ENCODE assay signal across 1 cellular context in the genomic region with DNA sequence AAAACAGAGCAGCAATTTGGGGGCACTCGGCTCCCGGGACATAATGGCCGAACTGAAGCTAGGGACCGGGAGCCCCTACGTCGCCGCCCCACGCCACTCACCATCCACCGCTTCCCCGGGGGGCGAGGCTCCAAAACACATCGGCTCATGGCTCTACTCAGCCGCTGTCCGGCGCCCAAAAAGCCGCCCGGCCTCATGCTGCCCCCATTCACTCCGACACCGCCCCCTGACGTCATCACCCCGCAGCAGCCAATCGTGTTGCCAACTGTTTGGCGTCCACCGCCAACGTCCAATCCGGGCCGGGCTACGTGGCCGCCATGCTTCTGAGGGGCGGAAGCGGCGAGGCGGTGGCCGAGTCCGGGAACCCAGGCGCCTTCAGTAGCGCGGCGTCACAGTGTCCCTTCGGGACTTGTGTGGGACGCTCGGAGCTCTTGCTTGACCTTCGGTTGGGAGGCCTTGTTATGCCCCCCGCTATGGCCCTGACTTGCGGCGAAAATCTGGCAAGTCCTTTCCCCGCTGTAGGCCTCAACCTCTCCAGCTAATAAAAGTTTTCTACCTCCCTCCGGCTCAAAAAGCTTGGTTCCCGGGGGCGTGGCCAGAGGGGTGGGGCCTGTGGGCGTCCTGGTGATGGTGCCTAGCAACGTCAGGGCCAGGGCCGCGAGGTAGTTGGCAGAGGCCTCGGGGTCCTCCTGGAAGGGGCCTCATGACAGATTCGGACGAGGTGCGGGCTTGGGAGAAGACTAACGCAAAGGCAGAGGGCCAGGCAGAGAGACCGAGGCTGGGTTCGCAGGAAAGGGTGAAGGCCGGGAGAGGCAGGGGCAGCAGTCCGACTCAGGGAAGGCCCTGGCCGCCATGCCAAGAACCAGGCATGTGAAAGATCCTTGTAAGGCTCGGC.
TF ChIP-seq lines count a peak whose summit lies in the region.

A gene with protein sequence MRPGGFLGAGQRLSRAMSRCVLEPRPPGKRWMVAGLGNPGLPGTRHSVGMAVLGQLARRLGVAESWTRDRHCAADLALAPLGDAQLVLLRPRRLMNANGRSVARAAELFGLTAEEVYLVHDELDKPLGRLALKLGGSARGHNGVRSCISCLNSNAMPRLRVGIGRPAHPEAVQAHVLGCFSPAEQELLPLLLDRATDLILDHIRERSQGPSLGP (minus strand): TSS at position 221 of the 895 bp plus-strand sequence. CDS start 24 bp downstream, at position 197.
A gene with protein sequence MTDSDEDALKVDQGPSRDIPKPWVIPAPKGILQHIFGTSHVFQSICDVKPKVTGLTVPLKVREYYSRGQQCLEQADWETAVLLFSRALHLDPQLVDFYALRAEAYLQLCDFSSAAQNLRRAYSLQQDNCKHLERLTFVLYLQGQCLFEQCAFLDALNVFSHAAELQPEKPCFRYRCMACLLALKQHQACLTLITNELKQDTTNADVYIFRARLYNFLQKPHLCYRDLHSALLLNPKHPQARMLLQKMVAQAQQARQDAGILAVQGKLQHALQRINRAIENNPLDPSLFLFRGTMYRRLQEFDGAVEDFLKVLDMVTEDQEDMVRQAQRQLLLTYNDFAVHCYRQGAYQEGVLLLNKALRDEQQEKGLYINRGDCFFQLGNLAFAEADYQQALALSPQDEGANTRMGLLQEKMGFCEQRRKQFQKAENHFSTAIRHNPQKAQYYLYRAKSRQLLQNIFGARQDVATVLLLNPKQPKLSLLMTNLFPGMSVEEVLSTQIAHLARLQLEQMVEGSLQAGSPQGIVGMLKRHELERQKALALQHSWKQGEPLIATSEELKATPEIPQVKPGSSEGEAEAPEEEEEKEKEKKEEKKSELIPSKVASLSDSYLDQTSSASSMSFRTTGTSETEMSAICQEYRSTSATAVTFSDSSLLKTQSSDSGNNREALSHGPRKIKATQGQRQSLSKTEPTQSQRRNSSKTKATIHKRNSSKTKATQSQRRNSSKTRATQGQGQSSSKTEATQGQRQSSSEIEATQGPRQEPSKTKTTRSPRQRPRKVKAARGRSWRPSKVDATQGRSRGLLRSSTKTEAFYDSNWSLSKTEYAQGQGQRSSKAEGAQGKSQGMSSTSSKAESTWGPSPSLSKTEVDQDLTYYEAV (plus strand): TSS at position 637 of the 895 bp plus-strand sequence. CDS start 67 bp downstream, at position 704.

TF ChIP-seq in HepG2, 621 proteins besides CTCF, POLR2A, EP300 and RAD21 (continues in another document):
- 0 out of 2 replicates have a peak, but pooled peaks have one; percentile 7 for TF ChIP-seq MIER2 (CRISPR knock-in tag; IDR thresholded peaks at IDR 0.05)
- TF ChIP-seq, protein P1, sequence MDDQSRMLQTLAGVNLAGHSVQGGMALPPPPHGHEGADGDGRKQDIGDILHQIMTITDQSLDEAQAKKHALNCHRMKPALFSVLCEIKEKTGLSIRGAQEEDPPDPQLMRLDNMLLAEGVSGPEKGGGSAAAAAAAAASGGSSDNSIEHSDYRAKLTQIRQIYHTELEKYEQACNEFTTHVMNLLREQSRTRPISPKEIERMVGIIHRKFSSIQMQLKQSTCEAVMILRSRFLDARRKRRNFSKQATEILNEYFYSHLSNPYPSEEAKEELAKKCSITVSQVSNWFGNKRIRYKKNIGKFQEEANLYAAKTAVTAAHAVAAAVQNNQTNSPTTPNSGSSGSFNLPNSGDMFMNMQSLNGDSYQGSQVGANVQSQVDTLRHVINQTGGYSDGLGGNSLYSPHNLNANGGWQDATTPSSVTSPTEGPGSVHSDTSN (CRISPR knock-in tag; IDR thresholded peaks at IDR 0.05; ENCODE audit: borderline replicate concordance) = no peak
- TF ChIP-seq, protein P2, sequence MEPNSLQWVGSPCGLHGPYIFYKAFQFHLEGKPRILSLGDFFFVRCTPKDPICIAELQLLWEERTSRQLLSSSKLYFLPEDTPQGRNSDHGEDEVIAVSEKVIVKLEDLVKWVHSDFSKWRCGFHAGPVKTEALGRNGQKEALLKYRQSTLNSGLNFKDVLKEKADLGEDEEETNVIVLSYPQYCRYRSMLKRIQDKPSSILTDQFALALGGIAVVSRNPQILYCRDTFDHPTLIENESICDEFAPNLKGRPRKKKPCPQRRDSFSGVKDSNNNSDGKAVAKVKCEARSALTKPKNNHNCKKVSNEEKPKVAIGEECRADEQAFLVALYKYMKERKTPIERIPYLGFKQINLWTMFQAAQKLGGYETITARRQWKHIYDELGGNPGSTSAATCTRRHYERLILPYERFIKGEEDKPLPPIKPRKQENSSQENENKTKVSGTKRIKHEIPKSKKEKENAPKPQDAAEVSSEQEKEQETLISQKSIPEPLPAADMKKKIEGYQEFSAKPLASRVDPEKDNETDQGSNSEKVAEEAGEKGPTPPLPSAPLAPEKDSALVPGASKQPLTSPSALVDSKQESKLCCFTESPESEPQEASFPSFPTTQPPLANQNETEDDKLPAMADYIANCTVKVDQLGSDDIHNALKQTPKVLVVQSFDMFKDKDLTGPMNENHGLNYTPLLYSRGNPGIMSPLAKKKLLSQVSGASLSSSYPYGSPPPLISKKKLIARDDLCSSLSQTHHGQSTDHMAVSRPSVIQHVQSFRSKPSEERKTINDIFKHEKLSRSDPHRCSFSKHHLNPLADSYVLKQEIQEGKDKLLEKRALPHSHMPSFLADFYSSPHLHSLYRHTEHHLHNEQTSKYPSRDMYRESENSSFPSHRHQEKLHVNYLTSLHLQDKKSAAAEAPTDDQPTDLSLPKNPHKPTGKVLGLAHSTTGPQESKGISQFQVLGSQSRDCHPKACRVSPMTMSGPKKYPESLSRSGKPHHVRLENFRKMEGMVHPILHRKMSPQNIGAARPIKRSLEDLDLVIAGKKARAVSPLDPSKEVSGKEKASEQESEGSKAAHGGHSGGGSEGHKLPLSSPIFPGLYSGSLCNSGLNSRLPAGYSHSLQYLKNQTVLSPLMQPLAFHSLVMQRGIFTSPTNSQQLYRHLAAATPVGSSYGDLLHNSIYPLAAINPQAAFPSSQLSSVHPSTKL (CRISPR knock-in tag; IDR thresholded peaks at IDR 0.05) = 0 out of 2 replicates have a peak, but pooled peaks have one; percentile 18
- peak; percentile 61; the same call in 1 of the 2 replicates for TF ChIP-seq ZMAT3 (CRISPR knock-in tag; conservative IDR thresholded peaks at IDR 0.05)
- TF ChIP-seq, protein P3, sequence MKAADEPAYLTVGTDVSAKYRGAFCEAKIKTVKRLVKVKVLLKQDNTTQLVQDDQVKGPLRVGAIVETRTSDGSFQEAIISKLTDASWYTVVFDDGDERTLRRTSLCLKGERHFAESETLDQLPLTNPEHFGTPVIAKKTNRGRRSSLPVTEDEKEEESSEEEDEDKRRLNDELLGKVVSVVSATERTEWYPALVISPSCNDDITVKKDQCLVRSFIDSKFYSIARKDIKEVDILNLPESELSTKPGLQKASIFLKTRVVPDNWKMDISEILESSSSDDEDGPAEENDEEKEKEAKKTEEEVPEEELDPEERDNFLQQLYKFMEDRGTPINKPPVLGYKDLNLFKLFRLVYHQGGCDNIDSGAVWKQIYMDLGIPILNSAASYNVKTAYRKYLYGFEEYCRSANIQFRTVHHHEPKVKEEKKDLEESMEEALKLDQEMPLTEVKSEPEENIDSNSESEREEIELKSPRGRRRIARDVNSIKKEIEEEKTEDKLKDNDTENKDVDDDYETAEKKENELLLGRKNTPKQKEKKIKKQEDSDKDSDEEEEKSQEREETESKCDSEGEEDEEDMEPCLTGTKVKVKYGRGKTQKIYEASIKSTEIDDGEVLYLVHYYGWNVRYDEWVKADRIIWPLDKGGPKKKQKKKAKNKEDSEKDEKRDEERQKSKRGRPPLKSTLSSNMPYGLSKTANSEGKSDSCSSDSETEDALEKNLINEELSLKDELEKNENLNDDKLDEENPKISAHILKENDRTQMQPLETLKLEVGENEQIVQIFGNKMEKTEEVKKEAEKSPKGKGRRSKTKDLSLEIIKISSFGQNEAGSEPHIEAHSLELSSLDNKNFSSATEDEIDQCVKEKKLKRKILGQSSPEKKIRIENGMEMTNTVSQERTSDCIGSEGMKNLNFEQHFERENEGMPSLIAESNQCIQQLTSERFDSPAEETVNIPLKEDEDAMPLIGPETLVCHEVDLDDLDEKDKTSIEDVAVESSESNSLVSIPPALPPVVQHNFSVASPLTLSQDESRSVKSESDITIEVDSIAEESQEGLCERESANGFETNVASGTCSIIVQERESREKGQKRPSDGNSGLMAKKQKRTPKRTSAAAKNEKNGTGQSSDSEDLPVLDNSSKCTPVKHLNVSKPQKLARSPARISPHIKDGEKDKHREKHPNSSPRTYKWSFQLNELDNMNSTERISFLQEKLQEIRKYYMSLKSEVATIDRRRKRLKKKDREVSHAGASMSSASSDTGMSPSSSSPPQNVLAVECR (CRISPR knock-in tag; IDR thresholded peaks at IDR 0.05; ENCODE audit: borderline replicate concordance) = peak; percentile 98
- no peak for TF ChIP-seq ZNF17 (CRISPR knock-in tag; IDR thresholded peaks at IDR 0.05)
- TF ChIP-seq SMAD3 (CRISPR knock-in tag; IDR thresholded peaks at IDR 0.05) = no peak
- no peak for TF ChIP-seq TAF15 (IDR thresholded peaks at IDR 0.05; ENCODE audit: low read depth, low read length, poor library complexity, severe bottlenecking)
- no peak for TF ChIP-seq CBX2 (IDR thresholded peaks at IDR 0.05; ENCODE audit: low read depth, low read length)
- TF ChIP-seq CBX2 (CRISPR knock-in tag; IDR thresholded peaks at IDR 0.05; ENCODE audit: low read depth) = no peak
- TF ChIP-seq ZNF274 (CRISPR knock-in tag; IDR thresholded peaks at IDR 0.05) = no peak
- peak; percentile 64 for TF ChIP-seq TGIF2 (CRISPR knock-in tag; IDR thresholded peaks at IDR 0.05)
- TF ChIP-seq, protein P4, sequence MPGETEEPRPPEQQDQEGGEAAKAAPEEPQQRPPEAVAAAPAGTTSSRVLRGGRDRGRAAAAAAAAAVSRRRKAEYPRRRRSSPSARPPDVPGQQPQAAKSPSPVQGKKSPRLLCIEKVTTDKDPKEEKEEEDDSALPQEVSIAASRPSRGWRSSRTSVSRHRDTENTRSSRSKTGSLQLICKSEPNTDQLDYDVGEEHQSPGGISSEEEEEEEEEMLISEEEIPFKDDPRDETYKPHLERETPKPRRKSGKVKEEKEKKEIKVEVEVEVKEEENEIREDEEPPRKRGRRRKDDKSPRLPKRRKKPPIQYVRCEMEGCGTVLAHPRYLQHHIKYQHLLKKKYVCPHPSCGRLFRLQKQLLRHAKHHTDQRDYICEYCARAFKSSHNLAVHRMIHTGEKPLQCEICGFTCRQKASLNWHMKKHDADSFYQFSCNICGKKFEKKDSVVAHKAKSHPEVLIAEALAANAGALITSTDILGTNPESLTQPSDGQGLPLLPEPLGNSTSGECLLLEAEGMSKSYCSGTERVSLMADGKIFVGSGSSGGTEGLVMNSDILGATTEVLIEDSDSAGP (CRISPR knock-in tag; IDR thresholded peaks at IDR 0.05; ENCODE audit: borderline replicate concordance) = peak; percentile 77; the same call in 1 of the 2 replicates
- peak; percentile 67 for TF ChIP-seq ZNF883 (CRISPR knock-in tag; IDR thresholded peaks at IDR 0.05; ENCODE audit: not compliant biosample characterization)
- TF ChIP-seq, protein P5, sequence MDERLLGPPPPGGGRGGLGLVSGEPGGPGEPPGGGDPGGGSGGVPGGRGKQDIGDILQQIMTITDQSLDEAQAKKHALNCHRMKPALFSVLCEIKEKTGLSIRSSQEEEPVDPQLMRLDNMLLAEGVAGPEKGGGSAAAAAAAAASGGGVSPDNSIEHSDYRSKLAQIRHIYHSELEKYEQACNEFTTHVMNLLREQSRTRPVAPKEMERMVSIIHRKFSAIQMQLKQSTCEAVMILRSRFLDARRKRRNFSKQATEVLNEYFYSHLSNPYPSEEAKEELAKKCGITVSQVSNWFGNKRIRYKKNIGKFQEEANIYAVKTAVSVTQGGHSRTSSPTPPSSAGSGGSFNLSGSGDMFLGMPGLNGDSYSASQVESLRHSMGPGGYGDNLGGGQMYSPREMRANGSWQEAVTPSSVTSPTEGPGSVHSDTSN (CRISPR knock-in tag; IDR thresholded peaks at IDR 0.05) = no peak
- TF ChIP-seq NR2F2 (IDR thresholded peaks at IDR 0.05; ENCODE audit: borderline replicate concordance, low read depth) = no peak
- no peak for TF ChIP-seq HMG20B (CRISPR knock-in tag; conservative IDR thresholded peaks at IDR 0.05)
- no peak for TF ChIP-seq ZNF644 (CRISPR knock-in tag; IDR thresholded peaks at IDR 0.05; ENCODE audit: low read depth)
- TF ChIP-seq, protein P6, sequence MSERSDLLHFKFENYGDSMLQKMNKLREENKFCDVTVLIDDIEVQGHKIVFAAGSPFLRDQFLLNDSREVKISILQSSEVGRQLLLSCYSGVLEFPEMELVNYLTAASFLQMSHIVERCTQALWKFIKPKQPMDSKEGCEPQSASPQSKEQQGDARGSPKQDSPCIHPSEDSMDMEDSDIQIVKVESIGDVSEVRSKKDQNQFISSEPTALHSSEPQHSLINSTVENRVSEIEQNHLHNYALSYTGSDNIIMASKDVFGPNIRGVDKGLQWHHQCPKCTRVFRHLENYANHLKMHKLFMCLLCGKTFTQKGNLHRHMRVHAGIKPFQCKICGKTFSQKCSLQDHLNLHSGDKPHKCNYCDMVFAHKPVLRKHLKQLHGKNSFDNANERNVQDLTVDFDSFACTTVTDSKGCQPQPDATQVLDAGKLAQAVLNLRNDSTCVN (CRISPR knock-in tag; IDR thresholded peaks at IDR 0.05; ENCODE audit: borderline replicate concordance) = no peak
- 0 out of 2 replicates have a peak, but pooled peaks have one; percentile 19 for TF ChIP-seq ZNF329 (CRISPR knock-in tag; IDR thresholded peaks at IDR 0.05; ENCODE audit: low read depth)
- TF ChIP-seq ZFP37 (CRISPR knock-in tag; IDR thresholded peaks at IDR 0.05; ENCODE audit: borderline replicate concordance) = 0 out of 2 replicates have a peak, but pooled peaks have one; percentile 27
- no peak for TF ChIP-seq DDIT3 (CRISPR knock-in tag; IDR thresholded peaks at IDR 0.05)
- TF ChIP-seq ZSCAN31 (CRISPR knock-in tag; IDR thresholded peaks at IDR 0.05; ENCODE audit: low read depth) = 0 out of 2 replicates have a peak, but pooled peaks have one; percentile 50
- no peak for TF ChIP-seq NFIB (CRISPR knock-in tag; IDR thresholded peaks at IDR 0.05; ENCODE audit: borderline replicate concordance)
- 0 out of 2 replicates have a peak, but pooled peaks have one; percentile 73 for TF ChIP-seq ZNF333 (CRISPR knock-in tag; IDR thresholded peaks at IDR 0.05; ENCODE audit: borderline replicate concordance)
- TF ChIP-seq RELA (CRISPR knock-in tag; IDR thresholded peaks at IDR 0.05) = no peak
- no peak for TF ChIP-seq CREB3 (CRISPR knock-in tag; IDR thresholded peaks at IDR 0.05)
